13 cellular contexts compared by ENCODE assay signal in genomic region chr13:106133025-106133424, GRCh38.
A peak's percentile ranks its signal among the peaks of the same experiment; 100 is the strongest.
DNase-seq lines count a peak whose midpoint lies in the region; ATAC-seq, FAIRE-seq and TF ChIP-seq lines count a peak whose summit lies in the region.
"Had no signal": no experiment of that assay in that cellular context is flagged by ENCODE, and none has a peak within 500 bp of the region (broad histone marks: within the 10 kb centered on the region; RNA-seq: fewer than 3 reads in every experiment).

No MANE protein-coding gene starts in this region.

- no peaks in the 10 kb centered on the region for H3K4me1 ChIP-seq in neural progenitor cell
- H3K4me1 ChIP-seq: BLaER1, HAP-1 had no signal

- no peaks in the 10 kb centered on the region for H3K9me3 ChIP-seq in neural progenitor cell (ENCODE audit: low read depth)
- H3K9me3 ChIP-seq: HAP-1 had no signal

- no peaks in the 10 kb centered on the region for H3K79me2 ChIP-seq in neural progenitor cell (ENCODE audit: low read depth)

- no peak overlapping the region for H3K4me3 Mint-ChIP-seq in neural progenitor cell

- no peak overlapping the region for H3K27ac Mint-ChIP-seq in neural progenitor cell

- H3K27me3 ChIP-seq in neural progenitor cell, result no peaks in the 10 kb centered on the region
- H3K27me3 ChIP-seq: BLaER1 had no signal

- no peak overlapping the region for H3K4me3 ChIP-seq in AG09309 (ENCODE audit: control insufficient read depth, low read depth, low read length)
- H3K4me3 ChIP-seq in neural progenitor cell, result no peak overlapping the region
- H3K4me3 ChIP-seq: BLaER1, HAP-1 had no signal

- H3K4me1 Mint-ChIP-seq in neural progenitor cell, result no peaks in the 10 kb centered on the region

- ATAC-seq in HG02610 (IDR thresholded peaks at IDR 0.05; ENCODE audit: unreplicated experiment), result no peak

- FAIRE-seq in RCC 7860 (lab: Jason Lieb, UNC), result no peak

- peaks cover 43% of the 10 kb centered on the region for H3K9me3 Mint-ChIP-seq in neural progenitor cell

- no peaks in the 10 kb centered on the region for H4K20me1 ChIP-seq in neural progenitor cell (ENCODE audit: low read depth)
- H4K20me1 ChIP-seq: BLaER1 had no signal

- no peaks in the 10 kb centered on the region for H3K27me3 Mint-ChIP-seq in neural progenitor cell (ENCODE audit: insufficient read depth, low read depth)

- no peaks in the 10 kb centered on the region for H3K36me3 ChIP-seq in neural progenitor cell
- H3K36me3 ChIP-seq: BLaER1, HAP-1 had no signal

- H3K9ac ChIP-seq in neural progenitor cell, result no peak overlapping the region
- H3K9ac ChIP-seq: BLaER1 had no signal

- H3K27ac ChIP-seq in neural progenitor cell, result no peak overlapping the region
- H3K27ac ChIP-seq: BLaER1 had no signal

- no peak overlapping the region for H2AFZ ChIP-seq in neural progenitor cell (replicated peaks)

- no peaks in the 10 kb centered on the region for H3F3A ChIP-seq in neural progenitor cell (ENCODE audit: low read depth)

- TF ChIP-seq CTCF in AG09309 (IDR thresholded peaks at IDR 0.05; ENCODE audit: control insufficient read depth, insufficient read depth, low read depth, low read length, missing control alignments), result no peak
- TF ChIP-seq CTCF in neural progenitor cell (IDR thresholded peaks at IDR 0.05), result no peak

- H3K36me3 Mint-ChIP-seq in neural progenitor cell, result peaks cover 6% of the 10 kb centered on the region

- DNase-seq in AG09309 (ENCODE audit: low read depth) (peak; percentile 76), RCC 7860 (ENCODE audit: low spot score) (peak; percentile 21), dermis blood vessel endothelial cell (peak; percentile 55), kidney tubule cell (ENCODE audit: low spot score) (peak; percentile 63), mucosa of gallbladder (ENCODE audit: low spot score) (no peak), neural progenitor cell (ENCODE audit: low spot score) (no peak)
- no peak for DNase-seq in activated CD4-positive, alpha-beta T cell treated with anti-CD3 and anti-CD28 coated beads for 4 hours
- DNase-seq: caudate nucleus, NCI-H1417 treated with DMSO at 0.1 percent for 48 hours, OCI-M1 had no signal

- no peak overlapping the region for H3K4me2 ChIP-seq in neural progenitor cell
- H3K4me2 ChIP-seq: BLaER1 had no signal

Comparison
In these comparisons a context has a peak if more than half of its experiments do, and no peak if none do; other contexts are left out.
1. DNase-seq: peak in AG09309 (single experiment), RCC 7860 (single experiment), dermis blood vessel endothelial cell (single experiment) and kidney tubule cell (single experiment); none in mucosa of gallbladder (single experiment), neural progenitor cell (single experiment) and activated CD4-positive, alpha-beta T cell treated with anti-CD3 and anti-CD28 coated beads for 4 hours (0 of 2).